In the genomic region with DNA sequence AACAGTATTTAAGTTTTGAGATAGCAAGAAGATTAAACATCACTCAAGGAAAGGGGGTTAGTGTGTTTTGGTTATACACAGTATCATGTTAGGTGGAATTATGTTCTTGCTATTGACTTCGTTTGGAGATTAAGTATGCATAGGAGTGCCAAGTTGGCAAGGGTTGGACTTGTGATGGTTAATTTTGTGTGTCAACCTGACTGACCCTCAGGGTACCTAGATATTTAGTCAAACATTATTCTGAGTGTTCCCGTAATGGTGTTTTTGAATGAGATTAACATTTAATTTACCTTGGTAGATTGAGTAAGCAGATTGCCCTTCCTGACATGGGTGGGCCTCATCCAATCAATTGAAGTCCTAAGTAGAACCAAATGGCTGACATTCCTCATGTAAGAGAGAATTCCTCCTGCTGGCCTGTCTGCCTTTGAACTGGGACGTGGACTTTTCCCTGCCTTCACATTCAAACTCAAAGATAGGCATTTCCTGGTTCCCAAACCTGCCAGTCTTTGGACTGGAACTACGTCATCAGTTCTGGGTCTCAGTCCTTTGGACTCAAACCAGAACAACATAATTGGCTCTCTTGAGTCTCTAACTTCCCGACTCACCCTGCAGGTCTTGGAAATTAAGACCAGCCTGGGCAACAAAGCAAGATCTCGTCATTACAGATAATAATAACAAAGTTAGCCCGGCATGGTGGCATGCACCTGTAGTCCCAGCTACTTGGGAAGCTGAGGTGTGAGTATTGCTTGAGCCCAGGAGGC, we compare ENCODE assay signal across 1 cellular context.
TF ChIP-seq lines count a peak whose summit lies in the region.

No MANE protein-coding gene starts in this region.

TF ChIP-seq in HepG2, 621 proteins besides CTCF, POLR2A, EP300 and RAD21 (continued from another document and continues in another):
- TF ChIP-seq, protein P1, sequence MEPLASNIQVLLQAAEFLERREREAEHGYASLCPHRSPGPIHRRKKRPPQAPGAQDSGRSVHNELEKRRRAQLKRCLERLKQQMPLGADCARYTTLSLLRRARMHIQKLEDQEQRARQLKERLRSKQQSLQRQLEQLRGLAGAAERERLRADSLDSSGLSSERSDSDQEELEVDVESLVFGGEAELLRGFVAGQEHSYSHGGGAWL (CRISPR knock-in tag; IDR thresholded peaks at IDR 0.05): no peak
- TF ChIP-seq, protein P2, sequence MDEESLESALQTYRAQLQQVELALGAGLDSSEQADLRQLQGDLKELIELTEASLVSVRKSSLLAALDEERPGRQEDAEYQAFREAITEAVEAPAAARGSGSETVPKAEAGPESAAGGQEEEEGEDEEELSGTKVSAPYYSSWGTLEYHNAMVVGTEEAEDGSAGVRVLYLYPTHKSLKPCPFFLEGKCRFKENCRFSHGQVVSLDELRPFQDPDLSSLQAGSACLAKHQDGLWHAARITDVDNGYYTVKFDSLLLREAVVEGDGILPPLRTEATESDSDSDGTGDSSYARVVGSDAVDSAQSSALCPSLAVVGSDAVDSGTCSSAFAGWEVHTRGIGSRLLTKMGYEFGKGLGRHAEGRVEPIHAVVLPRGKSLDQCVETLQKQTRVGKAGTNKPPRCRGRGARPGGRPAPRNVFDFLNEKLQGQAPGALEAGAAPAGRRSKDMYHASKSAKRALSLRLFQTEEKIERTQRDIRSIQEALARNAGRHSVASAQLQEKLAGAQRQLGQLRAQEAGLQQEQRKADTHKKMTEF (CRISPR knock-in tag; IDR thresholded peaks at IDR 0.05): peak; percentile 60
- TF ChIP-seq KDM5A (IDR thresholded peaks at IDR 0.05; ENCODE audit: borderline replicate concordance, low read length) (no peak), ZBTB20 (CRISPR knock-in tag; IDR thresholded peaks at IDR 0.05; ENCODE audit: borderline replicate concordance, low read depth) (peak; percentile 70; the same call in 1 of the 2 replicates), PITX1 (CRISPR knock-in tag; IDR thresholded peaks at IDR 0.05) (peak; percentile 92), ZNF546 (CRISPR knock-in tag; conservative IDR thresholded peaks at IDR 0.05) (no peak; the same call in 1 of the 2 replicates), ATF7 (IDR thresholded peaks at IDR 0.05) (peak; percentile 80), ATF7 (CRISPR knock-in tag; IDR thresholded peaks at IDR 0.05) (peak; percentile 89), ZNF879 (CRISPR knock-in tag; IDR thresholded peaks at IDR 0.05) (no peak), ZNF430 (CRISPR knock-in tag; IDR thresholded peaks at IDR 0.05) (peak; percentile 42; the same call in 1 of the 2 replicates), ZSCAN21 (CRISPR knock-in tag; IDR thresholded peaks at IDR 0.05; ENCODE audit: borderline replicate concordance) (no peak), HNF4G (IDR thresholded peaks at IDR 0.05; ENCODE audit: borderline replicate concordance, low read depth, low read length) (peak; percentile 79), HNF4G (CRISPR knock-in tag; IDR thresholded peaks at IDR 0.05; ENCODE audit: borderline replicate concordance, low read depth) (peak; percentile 66; the same call in 1 of the 2 replicates), JUN (CRISPR knock-in tag; IDR thresholded peaks at IDR 0.05) (peak; percentile 36; the same call in 1 of the 2 replicates), ZNF441 (CRISPR knock-in tag; IDR thresholded peaks at IDR 0.05; ENCODE audit: borderline replicate concordance) (0 out of 2 replicates have a peak, but pooled peaks have one; percentile 42), ZNF460 (CRISPR knock-in tag; IDR thresholded peaks at IDR 0.05; ENCODE audit: borderline replicate concordance) (peak; percentile 65; the same call in 1 of the 2 replicates), MEF2D (CRISPR knock-in tag; IDR thresholded peaks at IDR 0.05) (peak; percentile 72; the same call in 1 of the 2 replicates), TGIF2 (CRISPR knock-in tag; IDR thresholded peaks at IDR 0.05) (no peak), ETV5 (CRISPR knock-in tag; IDR thresholded peaks at IDR 0.05; ENCODE audit: borderline replicate concordance) (peak; percentile 81; the same call in 1 of the 2 replicates), DPF2 (CRISPR knock-in tag; IDR thresholded peaks at IDR 0.05; ENCODE audit: borderline replicate concordance, low read depth) (0 out of 2 replicates have a peak, but pooled peaks have one; percentile 51), ZNF12 (CRISPR knock-in tag; IDR thresholded peaks at IDR 0.05) (no peak), KAT8 (CRISPR knock-in tag; IDR thresholded peaks at IDR 0.05) (peak; percentile 68), ZNF501 (CRISPR knock-in tag; IDR thresholded peaks at IDR 0.05) (peak; percentile 69; the same call in 1 of the 2 replicates), HNF4A (CRISPR knock-in tag; IDR thresholded peaks at IDR 0.05) (peak; percentile 82), ZFP90 (CRISPR knock-in tag; IDR thresholded peaks at IDR 0.05; ENCODE audit: borderline replicate concordance) (no peak), EHMT2 (IDR thresholded peaks at IDR 0.05; ENCODE audit: borderline replicate concordance, low read depth, low read length) (peak; percentile 77; the same call in 1 of the 2 replicates), IKZF4 (CRISPR knock-in tag; IDR thresholded peaks at IDR 0.05; ENCODE audit: borderline replicate concordance, low read depth, not compliant biosample characterization) (no peak)
- TF ChIP-seq, protein P3, sequence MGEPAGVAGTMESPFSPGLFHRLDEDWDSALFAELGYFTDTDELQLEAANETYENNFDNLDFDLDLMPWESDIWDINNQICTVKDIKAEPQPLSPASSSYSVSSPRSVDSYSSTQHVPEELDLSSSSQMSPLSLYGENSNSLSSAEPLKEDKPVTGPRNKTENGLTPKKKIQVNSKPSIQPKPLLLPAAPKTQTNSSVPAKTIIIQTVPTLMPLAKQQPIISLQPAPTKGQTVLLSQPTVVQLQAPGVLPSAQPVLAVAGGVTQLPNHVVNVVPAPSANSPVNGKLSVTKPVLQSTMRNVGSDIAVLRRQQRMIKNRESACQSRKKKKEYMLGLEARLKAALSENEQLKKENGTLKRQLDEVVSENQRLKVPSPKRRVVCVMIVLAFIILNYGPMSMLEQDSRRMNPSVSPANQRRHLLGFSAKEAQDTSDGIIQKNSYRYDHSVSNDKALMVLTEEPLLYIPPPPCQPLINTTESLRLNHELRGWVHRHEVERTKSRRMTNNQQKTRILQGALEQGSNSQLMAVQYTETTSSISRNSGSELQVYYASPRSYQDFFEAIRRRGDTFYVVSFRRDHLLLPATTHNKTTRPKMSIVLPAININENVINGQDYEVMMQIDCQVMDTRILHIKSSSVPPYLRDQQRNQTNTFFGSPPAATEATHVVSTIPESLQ (CRISPR knock-in tag; conservative IDR thresholded peaks at IDR 0.05): no peak
- TF ChIP-seq, protein P4, sequence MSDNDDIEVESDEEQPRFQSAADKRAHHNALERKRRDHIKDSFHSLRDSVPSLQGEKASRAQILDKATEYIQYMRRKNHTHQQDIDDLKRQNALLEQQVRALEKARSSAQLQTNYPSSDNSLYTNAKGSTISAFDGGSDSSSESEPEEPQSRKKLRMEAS (IDR thresholded peaks at IDR 0.05): peak; percentile 62
- TF ChIP-seq, protein P5, sequence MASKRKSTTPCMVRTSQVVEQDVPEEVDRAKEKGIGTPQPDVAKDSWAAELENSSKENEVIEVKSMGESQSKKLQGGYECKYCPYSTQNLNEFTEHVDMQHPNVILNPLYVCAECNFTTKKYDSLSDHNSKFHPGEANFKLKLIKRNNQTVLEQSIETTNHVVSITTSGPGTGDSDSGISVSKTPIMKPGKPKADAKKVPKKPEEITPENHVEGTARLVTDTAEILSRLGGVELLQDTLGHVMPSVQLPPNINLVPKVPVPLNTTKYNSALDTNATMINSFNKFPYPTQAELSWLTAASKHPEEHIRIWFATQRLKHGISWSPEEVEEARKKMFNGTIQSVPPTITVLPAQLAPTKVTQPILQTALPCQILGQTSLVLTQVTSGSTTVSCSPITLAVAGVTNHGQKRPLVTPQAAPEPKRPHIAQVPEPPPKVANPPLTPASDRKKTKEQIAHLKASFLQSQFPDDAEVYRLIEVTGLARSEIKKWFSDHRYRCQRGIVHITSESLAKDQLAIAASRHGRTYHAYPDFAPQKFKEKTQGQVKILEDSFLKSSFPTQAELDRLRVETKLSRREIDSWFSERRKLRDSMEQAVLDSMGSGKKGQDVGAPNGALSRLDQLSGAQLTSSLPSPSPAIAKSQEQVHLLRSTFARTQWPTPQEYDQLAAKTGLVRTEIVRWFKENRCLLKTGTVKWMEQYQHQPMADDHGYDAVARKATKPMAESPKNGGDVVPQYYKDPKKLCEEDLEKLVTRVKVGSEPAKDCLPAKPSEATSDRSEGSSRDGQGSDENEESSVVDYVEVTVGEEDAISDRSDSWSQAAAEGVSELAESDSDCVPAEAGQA (IDR thresholded peaks at IDR 0.05; ENCODE audit: low read depth): no peak
- TF ChIP-seq, protein P5 (CRISPR knock-in tag; IDR thresholded peaks at IDR 0.05; ENCODE audit: borderline replicate concordance): no peak
- TF ChIP-seq, protein P6, sequence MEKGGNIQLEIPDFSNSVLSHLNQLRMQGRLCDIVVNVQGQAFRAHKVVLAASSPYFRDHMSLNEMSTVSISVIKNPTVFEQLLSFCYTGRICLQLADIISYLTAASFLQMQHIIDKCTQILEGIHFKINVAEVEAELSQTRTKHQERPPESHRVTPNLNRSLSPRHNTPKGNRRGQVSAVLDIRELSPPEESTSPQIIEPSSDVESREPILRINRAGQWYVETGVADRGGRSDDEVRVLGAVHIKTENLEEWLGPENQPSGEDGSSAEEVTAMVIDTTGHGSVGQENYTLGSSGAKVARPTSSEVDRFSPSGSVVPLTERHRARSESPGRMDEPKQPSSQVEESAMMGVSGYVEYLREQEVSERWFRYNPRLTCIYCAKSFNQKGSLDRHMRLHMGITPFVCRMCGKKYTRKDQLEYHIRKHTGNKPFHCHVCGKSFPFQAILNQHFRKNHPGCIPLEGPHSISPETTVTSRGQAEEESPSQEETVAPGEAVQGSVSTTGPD (CRISPR knock-in tag; IDR thresholded peaks at IDR 0.05): peak; percentile 82
- TF ChIP-seq, protein P7, sequence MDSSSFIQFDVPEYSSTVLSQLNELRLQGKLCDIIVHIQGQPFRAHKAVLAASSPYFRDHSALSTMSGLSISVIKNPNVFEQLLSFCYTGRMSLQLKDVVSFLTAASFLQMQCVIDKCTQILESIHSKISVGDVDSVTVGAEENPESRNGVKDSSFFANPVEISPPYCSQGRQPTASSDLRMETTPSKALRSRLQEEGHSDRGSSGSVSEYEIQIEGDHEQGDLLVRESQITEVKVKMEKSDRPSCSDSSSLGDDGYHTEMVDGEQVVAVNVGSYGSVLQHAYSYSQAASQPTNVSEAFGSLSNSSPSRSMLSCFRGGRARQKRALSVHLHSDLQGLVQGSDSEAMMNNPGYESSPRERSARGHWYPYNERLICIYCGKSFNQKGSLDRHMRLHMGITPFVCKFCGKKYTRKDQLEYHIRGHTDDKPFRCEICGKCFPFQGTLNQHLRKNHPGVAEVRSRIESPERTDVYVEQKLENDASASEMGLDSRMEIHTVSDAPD (CRISPR knock-in tag; IDR thresholded peaks at IDR 0.05): 0 out of 2 replicates have a peak, but pooled peaks have one; percentile 49
- TF ChIP-seq, protein P8, sequence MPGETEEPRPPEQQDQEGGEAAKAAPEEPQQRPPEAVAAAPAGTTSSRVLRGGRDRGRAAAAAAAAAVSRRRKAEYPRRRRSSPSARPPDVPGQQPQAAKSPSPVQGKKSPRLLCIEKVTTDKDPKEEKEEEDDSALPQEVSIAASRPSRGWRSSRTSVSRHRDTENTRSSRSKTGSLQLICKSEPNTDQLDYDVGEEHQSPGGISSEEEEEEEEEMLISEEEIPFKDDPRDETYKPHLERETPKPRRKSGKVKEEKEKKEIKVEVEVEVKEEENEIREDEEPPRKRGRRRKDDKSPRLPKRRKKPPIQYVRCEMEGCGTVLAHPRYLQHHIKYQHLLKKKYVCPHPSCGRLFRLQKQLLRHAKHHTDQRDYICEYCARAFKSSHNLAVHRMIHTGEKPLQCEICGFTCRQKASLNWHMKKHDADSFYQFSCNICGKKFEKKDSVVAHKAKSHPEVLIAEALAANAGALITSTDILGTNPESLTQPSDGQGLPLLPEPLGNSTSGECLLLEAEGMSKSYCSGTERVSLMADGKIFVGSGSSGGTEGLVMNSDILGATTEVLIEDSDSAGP (CRISPR knock-in tag; IDR thresholded peaks at IDR 0.05; ENCODE audit: borderline replicate concordance): no peak
- TF ChIP-seq, protein P9, sequence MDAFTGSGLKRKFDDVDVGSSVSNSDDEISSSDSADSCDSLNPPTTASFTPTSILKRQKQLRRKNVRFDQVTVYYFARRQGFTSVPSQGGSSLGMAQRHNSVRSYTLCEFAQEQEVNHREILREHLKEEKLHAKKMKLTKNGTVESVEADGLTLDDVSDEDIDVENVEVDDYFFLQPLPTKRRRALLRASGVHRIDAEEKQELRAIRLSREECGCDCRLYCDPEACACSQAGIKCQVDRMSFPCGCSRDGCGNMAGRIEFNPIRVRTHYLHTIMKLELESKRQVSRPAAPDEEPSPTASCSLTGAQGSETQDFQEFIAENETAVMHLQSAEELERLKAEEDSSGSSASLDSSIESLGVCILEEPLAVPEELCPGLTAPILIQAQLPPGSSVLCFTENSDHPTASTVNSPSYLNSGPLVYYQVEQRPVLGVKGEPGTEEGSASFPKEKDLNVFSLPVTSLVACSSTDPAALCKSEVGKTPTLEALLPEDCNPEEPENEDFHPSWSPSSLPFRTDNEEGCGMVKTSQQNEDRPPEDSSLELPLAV (CRISPR knock-in tag; conservative IDR thresholded peaks at IDR 0.05; ENCODE audit: low read depth): no peak
- TF ChIP-seq, protein P10, sequence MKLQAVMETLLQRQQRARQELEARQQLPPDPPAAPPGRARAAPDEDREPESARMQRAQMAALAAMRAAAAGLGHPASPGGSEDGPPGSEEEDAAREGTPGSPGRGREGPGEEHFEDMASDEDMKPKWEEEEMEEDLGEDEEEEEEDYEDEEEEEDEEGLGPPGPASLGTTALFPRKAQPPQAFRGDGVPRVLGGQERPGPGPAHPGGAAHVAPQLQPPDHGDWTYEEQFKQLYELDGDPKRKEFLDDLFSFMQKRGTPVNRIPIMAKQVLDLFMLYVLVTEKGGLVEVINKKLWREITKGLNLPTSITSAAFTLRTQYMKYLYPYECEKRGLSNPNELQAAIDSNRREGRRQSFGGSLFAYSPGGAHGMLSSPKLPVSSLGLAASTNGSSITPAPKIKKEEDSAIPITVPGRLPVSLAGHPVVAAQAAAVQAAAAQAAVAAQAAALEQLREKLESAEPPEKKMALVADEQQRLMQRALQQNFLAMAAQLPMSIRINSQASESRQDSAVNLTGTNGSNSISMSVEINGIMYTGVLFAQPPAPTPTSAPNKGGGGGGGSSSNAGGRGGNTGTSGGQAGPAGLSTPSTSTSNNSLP (IDR thresholded peaks at IDR 0.05; ENCODE audit: low read depth, low read length): peak; percentile 71
